10 cellular contexts compared by ENCODE assay signal in the genomic region with DNA sequence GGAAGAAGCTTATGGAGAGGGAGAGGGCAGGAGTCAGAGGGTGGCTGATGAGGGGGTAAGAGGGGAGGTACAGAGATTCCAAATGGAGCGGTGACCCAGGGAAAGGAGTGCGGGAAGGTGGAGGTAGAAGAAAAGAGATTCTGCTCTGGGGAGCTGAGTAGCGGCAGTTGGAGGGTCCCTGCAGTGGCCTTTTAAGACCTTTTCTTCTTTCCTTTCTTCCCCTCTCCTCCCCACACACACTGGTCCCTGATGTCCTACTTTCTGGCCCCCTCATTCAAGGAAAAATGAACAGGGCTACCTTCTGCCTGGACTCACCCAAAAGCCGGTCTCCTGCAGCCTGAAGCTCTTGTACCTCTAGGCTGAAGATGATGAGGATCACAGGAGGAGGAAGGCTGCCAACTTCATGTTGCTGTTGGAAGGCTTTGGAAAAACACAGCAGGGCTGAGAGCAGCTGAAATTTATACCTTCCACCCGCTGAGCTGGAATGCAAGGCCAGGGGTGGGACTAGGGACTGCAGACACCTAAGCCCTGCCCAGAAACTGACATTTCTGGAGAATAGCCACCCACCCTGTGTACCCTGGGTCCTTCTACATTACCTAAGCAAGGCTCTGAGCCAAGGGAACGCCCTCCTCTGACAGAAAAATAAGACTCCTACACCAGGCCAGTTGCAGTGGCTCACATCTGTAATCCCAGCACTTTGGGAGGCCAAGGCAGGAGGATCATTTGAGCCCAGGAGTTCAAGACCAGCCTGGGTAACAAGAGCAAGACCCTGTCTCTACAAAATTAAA. TPM values are rescaled to one million over a fixed set of nuclear protein-coding genes. Genes with fewer than 3 reads are reported as not detected.
DNase-seq lines count a peak whose midpoint lies in the region; ATAC-seq and TF ChIP-seq lines count a peak whose summit lies in the region.
"Had no signal": no experiment of that assay in that cellular context is flagged by ENCODE, and none has a peak within 500 bp of the region (broad histone marks: within the 10 kb centered on the region; RNA-seq: fewer than 3 reads in every experiment).

No MANE protein-coding gene starts in this region.

- no peaks in the 10 kb centered on the region for H3K27me3 ChIP-seq in upper lobe of left lung

- TF ChIP-seq CTCF in WTC11 (IDR thresholded peaks at IDR 0.05) = no peak
- TF ChIP-seq CTCF in upper lobe of left lung (IDR thresholded peaks at IDR 0.05) = no peak

- 74 to 75% methylated on average over 5 to 6 of the region's 6 CpGs for WGBS in upper lobe of left lung, 2 donors

- peaks cover 0 to 5% (median under 1%) of the 10 kb centered on the region in 4 donors for H3K9me3 ChIP-seq in upper lobe of left lung

- H3K4me3 ChIP-seq in upper lobe of left lung = peak overlapping the region in 3 of 4 donors; percentile 11 to 30 (median 11)

- peaks cover 9% of the 10 kb centered on the region for H3K36me3 Mint-ChIP-seq in WTC11

- ATAC-seq in WTC11 = peak; percentile 87
- ATAC-seq in upper lobe of left lung (ENCODE audit: low FRiP score in 2 of 2) = peak in 1 of 2 donors; percentile 70
- ATAC-seq: stimulated activated naive CD8-positive, alpha-beta T cell treated with anti-CD3 and anti-CD28 coated beads, Interleukin-15, Interleukin-2, amounts not matched to agents 100 U/mL and 50 U/mL, for 24 hours had no signal

- POLR2A ChIA-PET in HEK293T (lab: Yijun Ruan, JAX) = interaction anchor here (1.1 to 1.4 kb wide), 3 partner anchors 9 to 10 kb away, joined by 3 to 6 read pairs (median 4); a partner anchor contains a TSS
- POLR2A ChIA-PET in WTC11 (lab: Charles Lee) = no interaction called here

- H3K27ac Mint-ChIP-seq in WTC11 = no peak overlapping the region

- peaks cover 20% of the 10 kb centered on the region for H3K4me1 Mint-ChIP-seq in WTC11

- peaks cover 12% of the 10 kb centered on the region for H3K9me3 Mint-ChIP-seq in WTC11

- TF ChIP-seq POLR2A in upper lobe of left lung (IDR thresholded peaks at IDR 0.05) = peak in 1 of 4 donors; percentile 57

- CTCF ChIA-PET in HEK293T (lab: Yijun Ruan, JAX) (interaction anchor here (0.5 kb wide), 1 partner anchor 99 kb away, joined by 3 read pairs; no protein-coding TSS in a partner anchor), WTC11 (lab: Charles Lee) (interaction anchor here (0.9 to 1.6 kb wide), 3 partner anchors 9 to 333 kb away, joined by 3 to 4 read pairs (median 3); a partner anchor contains a TSS)

- peaks cover 0 to 3% (median 0%) of the 10 kb centered on the region in 4 donors for H3K36me3 ChIP-seq in upper lobe of left lung

- no peak for TF ChIP-seq EP300 in upper lobe of left lung (IDR thresholded peaks at IDR 0.05)

- H3K27ac ChIP-seq in upper lobe of left lung = peak overlapping the region in 2 of 4 donors; percentile 17 to 57

- H3K4me3 Mint-ChIP-seq in WTC11 = no peak overlapping the region

- H3K27me3 Mint-ChIP-seq in WTC11 (ENCODE audit: low read depth) = no peaks in the 10 kb centered on the region; the same call in 1 of the 2 replicates

- DNase-seq in HEK293T (ENCODE audit: extremely low spot score) = peak; percentile 72
- no peak for DNase-seq in WTC11 (ENCODE audit: low spot score)
- DNase-seq in iPS-NIHi11 (ENCODE audit: low spot score) = peak; percentile 82
- DNase-seq in upper lobe of left lung = peak in 1 of 2 donors; percentile 78
- no peak for DNase-seq in NCI-H446 (lab: John Stamatoyannopoulos, UW)
- no peak for DNase-seq in activated CD4-positive, alpha-beta T cell treated with anti-CD3 and anti-CD28 coated beads, Interleukin-2, amount 50 U/mL, for 48 hours
- DNase-seq in RKO (ENCODE audit: low spot score) = no peak
- DNase-seq: NCI-H2107; right cardiac atrium; stimulated activated naive CD8-positive, alpha-beta T cell treated with anti-CD3 and anti-CD28 coated beads, Interleukin-15, Interleukin-2, amounts not matched to agents 100 U/mL and 50 U/mL, for 24 hours had no signal

- H3K4me1 ChIP-seq in upper lobe of left lung = peaks cover 8 to 33% (median 23%) of the 10 kb centered on the region in 4 donors

TF ChIP-seq in HEK293T, 16 proteins besides CTCF, POLR2A, EP300 and RAD21:
- TF ChIP-seq FOXA1 (IDR thresholded peaks at IDR 0.05) = no peak
- TF ChIP-seq SUZ12 (IDR thresholded peaks at IDR 0.05) = no peak

TF ChIP-seq in WTC11, 78 proteins besides CTCF, POLR2A, EP300 and RAD21:
- TF ChIP-seq, protein P1, sequence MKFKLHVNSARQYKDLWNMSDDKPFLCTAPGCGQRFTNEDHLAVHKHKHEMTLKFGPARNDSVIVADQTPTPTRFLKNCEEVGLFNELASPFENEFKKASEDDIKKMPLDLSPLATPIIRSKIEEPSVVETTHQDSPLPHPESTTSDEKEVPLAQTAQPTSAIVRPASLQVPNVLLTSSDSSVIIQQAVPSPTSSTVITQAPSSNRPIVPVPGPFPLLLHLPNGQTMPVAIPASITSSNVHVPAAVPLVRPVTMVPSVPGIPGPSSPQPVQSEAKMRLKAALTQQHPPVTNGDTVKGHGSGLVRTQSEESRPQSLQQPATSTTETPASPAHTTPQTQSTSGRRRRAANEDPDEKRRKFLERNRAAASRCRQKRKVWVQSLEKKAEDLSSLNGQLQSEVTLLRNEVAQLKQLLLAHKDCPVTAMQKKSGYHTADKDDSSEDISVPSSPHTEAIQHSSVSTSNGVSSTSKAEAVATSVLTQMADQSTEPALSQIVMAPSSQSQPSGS (CRISPR knock-in tag; IDR thresholded peaks at IDR 0.05; ENCODE audit: borderline replicate concordance, low read depth) = no peak
- TF ChIP-seq NR2C2 (CRISPR knock-in tag; IDR thresholded peaks at IDR 0.05) (no peak), FOXP1 (CRISPR knock-in tag; IDR thresholded peaks at IDR 0.05; ENCODE audit: borderline replicate concordance) (no peak), FOXK1 (CRISPR knock-in tag; IDR thresholded peaks at IDR 0.05) (no peak)
- TF ChIP-seq, protein P2, sequence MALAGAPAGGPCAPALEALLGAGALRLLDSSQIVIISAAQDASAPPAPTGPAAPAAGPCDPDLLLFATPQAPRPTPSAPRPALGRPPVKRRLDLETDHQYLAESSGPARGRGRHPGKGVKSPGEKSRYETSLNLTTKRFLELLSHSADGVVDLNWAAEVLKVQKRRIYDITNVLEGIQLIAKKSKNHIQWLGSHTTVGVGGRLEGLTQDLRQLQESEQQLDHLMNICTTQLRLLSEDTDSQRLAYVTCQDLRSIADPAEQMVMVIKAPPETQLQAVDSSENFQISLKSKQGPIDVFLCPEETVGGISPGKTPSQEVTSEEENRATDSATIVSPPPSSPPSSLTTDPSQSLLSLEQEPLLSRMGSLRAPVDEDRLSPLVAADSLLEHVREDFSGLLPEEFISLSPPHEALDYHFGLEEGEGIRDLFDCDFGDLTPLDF (CRISPR knock-in tag; IDR thresholded peaks at IDR 0.05) = no peak
- TF ChIP-seq, protein P3, sequence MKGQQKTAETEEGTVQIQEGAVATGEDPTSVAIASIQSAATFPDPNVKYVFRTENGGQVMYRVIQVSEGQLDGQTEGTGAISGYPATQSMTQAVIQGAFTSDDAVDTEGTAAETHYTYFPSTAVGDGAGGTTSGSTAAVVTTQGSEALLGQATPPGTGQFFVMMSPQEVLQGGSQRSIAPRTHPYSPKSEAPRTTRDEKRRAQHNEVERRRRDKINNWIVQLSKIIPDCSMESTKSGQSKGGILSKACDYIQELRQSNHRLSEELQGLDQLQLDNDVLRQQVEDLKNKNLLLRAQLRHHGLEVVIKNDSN (CRISPR knock-in tag; IDR thresholded peaks at IDR 0.05) = no peak
- TF ChIP-seq, protein P4, sequence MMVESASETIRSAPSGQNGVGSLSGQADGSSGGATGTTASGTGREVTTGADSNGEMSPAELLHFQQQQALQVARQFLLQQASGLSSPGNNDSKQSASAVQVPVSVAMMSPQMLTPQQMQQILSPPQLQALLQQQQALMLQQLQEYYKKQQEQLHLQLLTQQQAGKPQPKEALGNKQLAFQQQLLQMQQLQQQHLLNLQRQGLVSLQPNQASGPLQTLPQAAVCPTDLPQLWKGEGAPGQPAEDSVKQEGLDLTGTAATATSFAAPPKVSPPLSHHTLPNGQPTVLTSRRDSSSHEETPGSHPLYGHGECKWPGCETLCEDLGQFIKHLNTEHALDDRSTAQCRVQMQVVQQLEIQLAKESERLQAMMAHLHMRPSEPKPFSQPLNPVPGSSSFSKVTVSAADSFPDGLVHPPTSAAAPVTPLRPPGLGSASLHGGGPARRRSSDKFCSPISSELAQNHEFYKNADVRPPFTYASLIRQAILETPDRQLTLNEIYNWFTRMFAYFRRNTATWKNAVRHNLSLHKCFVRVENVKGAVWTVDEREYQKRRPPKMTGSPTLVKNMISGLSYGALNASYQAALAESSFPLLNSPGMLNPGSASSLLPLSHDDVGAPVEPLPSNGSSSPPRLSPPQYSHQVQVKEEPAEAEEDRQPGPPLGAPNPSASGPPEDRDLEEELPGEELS (CRISPR knock-in tag; IDR thresholded peaks at IDR 0.05) = no peak

RNA-seq across cellular contexts. Expression of a gene that starts 9.4 kb away (rescaled TPM):
- total RNA-seq in WTC11 (2021) (20.7 to 23.1 TPM (median 21.3 TPM) in 3 replicates), upper lobe of left lung (10 to 100 TPM; 17.9 to 35.2 (median 22.3) TPM)

Comparison
In these comparisons a context has a peak if more than half of its experiments do, and no peak if none do; other contexts are left out.
1. DNase-seq: peak in HEK293T (single experiment) and iPS-NIHi11 (single experiment); none in WTC11 (single experiment), NCI-H446 (0 of 2), activated CD4-positive, alpha-beta T cell treated with anti-CD3 and anti-CD28 coated beads, Interleukin-2, amount 50 U/mL, for 48 hours (0 of 2) and RKO (single experiment).